ENCODE assay signal across 2 cellular contexts in genomic region chr2:9837451-9837850, GRCh38.
TF ChIP-seq lines count a peak whose summit lies in the region.

No MANE protein-coding gene starts in this region.

TF ChIP-seq in HCT116, 20 proteins besides CTCF, POLR2A, EP300 and RAD21:
- TF ChIP-seq CEBPB (IDR thresholded peaks at IDR 0.05; ENCODE audit: low read depth) (no peak), JUND (IDR thresholded peaks at IDR 0.05) (no peak)

TF ChIP-seq in K562, 482 proteins besides CTCF, POLR2A, EP300 and RAD21:
- no peak for TF ChIP-seq BRCA1 (IDR thresholded peaks at IDR 0.05)
- TF ChIP-seq BRCA1 (CRISPR knock-in tag; IDR thresholded peaks at IDR 0.05) = no peak
- no peak for TF ChIP-seq CTBP1 (IDR thresholded peaks at IDR 0.05; ENCODE audit: borderline replicate concordance)
- no peak for TF ChIP-seq FOSL1 (tag; conservative IDR thresholded peaks at IDR 0.05)
- no peak for TF ChIP-seq MTA2 (IDR thresholded peaks at IDR 0.05; ENCODE audit: low read depth)
- no peak for TF ChIP-seq NFXL1 (CRISPR knock-in tag; IDR thresholded peaks at IDR 0.05)
- TF ChIP-seq C11orf30 (IDR thresholded peaks at IDR 0.05; ENCODE audit: low read depth) = no peak
- no peak for TF ChIP-seq CREM (IDR thresholded peaks at IDR 0.05; ENCODE audit: low read depth)
- TF ChIP-seq ZNF778 (CRISPR knock-in tag; IDR thresholded peaks at IDR 0.05) = no peak
TF ChIP-seq in K562: peak in this region for 0.
